Comparison of ENCODE assay signal across 15 cellular contexts in the genomic region with DNA sequence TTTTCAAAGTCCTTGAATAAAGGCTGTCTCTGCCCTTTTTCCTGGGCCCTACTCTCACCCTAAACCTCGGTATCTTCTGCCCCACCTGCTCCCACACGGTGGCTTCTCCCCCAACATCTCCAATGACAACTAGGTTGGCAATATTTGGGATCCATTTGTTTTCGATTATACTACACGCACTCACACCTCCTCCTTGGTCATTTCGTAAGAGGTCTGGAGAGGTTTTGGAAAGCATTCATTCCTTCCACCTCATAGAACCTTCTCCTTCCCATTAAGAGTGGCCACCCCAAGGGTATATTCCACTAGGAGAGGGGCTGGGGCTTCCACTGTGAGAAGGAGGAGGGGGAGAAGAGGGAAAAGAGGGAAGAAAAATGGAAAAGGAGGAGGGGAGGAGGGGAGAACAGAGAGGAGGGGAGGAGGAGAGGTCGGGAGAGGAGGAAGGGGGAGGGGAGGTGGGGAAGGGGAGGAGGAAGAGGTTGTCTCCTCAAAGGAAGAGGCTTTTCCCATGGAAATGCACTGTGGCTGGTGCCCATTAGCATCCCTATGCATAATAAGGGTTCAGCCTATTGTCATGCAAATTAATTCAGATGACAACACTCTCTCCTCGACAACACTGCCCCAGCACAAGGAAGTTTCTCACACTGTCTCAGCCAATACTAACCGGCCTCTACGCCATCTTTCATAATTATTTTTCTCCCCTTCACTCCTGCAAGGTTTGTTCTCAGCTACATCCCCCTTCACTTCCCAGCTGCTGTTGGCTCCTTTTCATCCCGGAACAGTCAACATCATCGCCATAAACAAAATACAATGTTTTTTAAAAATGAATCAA. TPM values are rescaled to one million over a fixed set of nuclear protein-coding genes. Genes with fewer than 3 reads are reported as not detected.
DNase-seq lines count a peak whose midpoint lies in the region; ATAC-seq and TF ChIP-seq lines count a peak whose summit lies in the region.
"Had no signal": no experiment of that assay in that cellular context is flagged by ENCODE, and none has a peak within 500 bp of the region (broad histone marks: within the 10 kb centered on the region; RNA-seq: fewer than 3 reads in every experiment).

No MANE protein-coding gene starts in this region.

- no peak overlapping the region for H2AK9ac ChIP-seq in IMR-90 (replicated peaks; ENCODE audit: low read depth, low read length, poor library complexity)

- intact Hi-C loops in IMR-90 (cut with micrococcal nuclease), result no loop called here

- BruUV-seq in IMR-90 (replicated peaks; lab: Mats Ljungman, UMichigan), result no TSS peak

- H2AK5ac ChIP-seq in IMR-90 (ENCODE audit: low read depth, low read length), result peak overlapping the region; percentile 1; the same call in 1 of the 2 replicates

- no peaks in the 10 kb centered on the region for H3K27me3 ChIP-seq in IMR-90 (ENCODE audit: control insufficient read depth, insufficient read depth, low read length)

- H3K9me1 ChIP-seq in IMR-90 (ENCODE audit: insufficient read depth, low read length), result peaks cover 9% of the 10 kb centered on the region

- H3K9ac ChIP-seq in IMR-90 (ENCODE audit: low read depth, low read length), result peak overlapping the region; percentile 1; the same call in 1 of the 2 replicates

- in situ Hi-C loops in IMR-90 (cut with MboI; ENCODE audit: low sequenced_read_pairs), result no loop called here

- H4K5ac ChIP-seq in IMR-90 (ENCODE audit: low read depth, low read length), result peak overlapping the region; percentile 26; the same call in 1 of the 2 replicates

- peak overlapping the region; percentile 38; the same call in 1 of the 2 replicates for H3K14ac ChIP-seq in IMR-90 (replicated peaks; ENCODE audit: low read depth, low read length)

- CTCF ChIA-PET in IMR-90 (lab: Yijun Ruan, JAX), result interaction anchor here (1.6 kb wide), 1 partner anchor 26 kb away, joined by 3 read pairs; no protein-coding TSS in a partner anchor

- peak overlapping the region; percentile 24; the same call in 1 of the 2 replicates for H2BK20ac ChIP-seq in IMR-90 (ENCODE audit: low read depth, low read length)

- TF ChIP-seq RAD21 in IMR-90 (IDR thresholded peaks at IDR 0.05; ENCODE audit: low read length), result no peak

- H3K4me3 ChIP-seq in IMR-90 (ENCODE audit: insufficient read depth, low read depth, low read length), result no peak overlapping the region
- H3K4me3 ChIP-seq: cardiac muscle cell, skin epidermis had no signal

- H3K18ac ChIP-seq in IMR-90 (ENCODE audit: low read depth, low read length), result peak overlapping the region; percentile 44

- H3K79me1 ChIP-seq in IMR-90 (ENCODE audit: low read depth in 1 of 2, low read length in 2 of 2), result no peaks in the 10 kb centered on the region

- no peak overlapping the region for H4K91ac ChIP-seq in IMR-90 (ENCODE audit: insufficient read depth, low read depth, low read length)

- peak overlapping the region; percentile 39; the same call in 1 of the 2 replicates for H3K4ac ChIP-seq in IMR-90 (ENCODE audit: low read depth, low read length)

- no peak overlapping the region for H3K23ac ChIP-seq in IMR-90 (ENCODE audit: low read depth, low read length)

- dilution Hi-C loops in IMR-90 (cut with HindIII; ENCODE audit: low sequenced_read_pairs, unreplicated experiment), result no loop called here

- 48 to 100% methylated on average over 1 to 3 of the region's 11 CpGs for WGBS in IMR-90 (ENCODE audit: extremely low coverage in 2 of 2, insufficient read length in 1 of 2), 2 experiments

- POLR2A ChIA-PET in IMR-90 (lab: Charles Lee; ENCODE audit: unreplicated experiment), result no interaction called here

- H3K27ac ChIP-seq in IMR-90 (ENCODE audit: insufficient read depth, low read length), result peak overlapping the region; percentile 55; the same call in 1 of the 2 replicates
- peak overlapping the region; percentile 88 for H3K27ac ChIP-seq in temporal lobe (ENCODE audit: low read depth, low read length)
- H3K27ac ChIP-seq: cardiac muscle cell had no signal

- H3K56ac ChIP-seq in IMR-90 (ENCODE audit: extremely low read depth, insufficient read depth, low read length), result no peak overlapping the region

- no peak overlapping the region for H2AFZ ChIP-seq in IMR-90 (replicated peaks; ENCODE audit: low read length, poor library complexity)

- peaks cover 10% of the 10 kb centered on the region for H3K4me1 ChIP-seq in IMR-90 (ENCODE audit: control insufficient read depth, insufficient read depth, low read length)

- H2BK5ac ChIP-seq in IMR-90 (ENCODE audit: low read depth, low read length, poor library complexity, severe bottlenecking), result no peak overlapping the region

- H2BK15ac ChIP-seq in IMR-90 (ENCODE audit: low read depth, low read length), result no peak overlapping the region

- no peaks in the 10 kb centered on the region for H3K9me3 ChIP-seq in IMR-90 (ENCODE audit: control insufficient read depth, insufficient read depth, low read length)

- no peaks in the 10 kb centered on the region for H3K36me3 ChIP-seq in IMR-90 (ENCODE audit: control insufficient read depth, insufficient read depth, low read length)
- H3K36me3 ChIP-seq: cardiac muscle cell had no signal

- peak overlapping the region; percentile 27; the same call in 1 of the 2 replicates for H3K4me2 ChIP-seq in IMR-90 (ENCODE audit: low read depth, low read length)

- DNase-seq in IMR-90 (no peak), astrocyte of the hippocampus (ENCODE audit: low read depth, low spot score) (peak; percentile 85), iPS-NIHi11 (ENCODE audit: low spot score) (peak; percentile 84), kidney glomerular epithelial cell (lab: John Stamatoyannopoulos, UW) (no peak), dedifferentiated amniotic fluid mesenchymal stem cell (ENCODE audit: extremely low spot score) (no peak)
- DNase-seq: activated B cell treated with CpG ODN at 0.5 μM for 24 hours; activated T-cell treated with anti-CD3 and anti-CD28 coated beads, Interleukin-2, amount 50 U/mL, for 24 hours; NCI-H226 had no signal

- H4K20me1 ChIP-seq in IMR-90 (ENCODE audit: insufficient read depth, low read length), result no peaks in the 10 kb centered on the region

- no peak for TF ChIP-seq CTCF in IMR-90 (conservative IDR thresholded peaks at IDR 0.05; ENCODE audit: low read depth, low read length)

- no peak for TF ChIP-seq POLR2A in IMR-90 (IDR thresholded peaks at IDR 0.05; ENCODE audit: low read depth, low read length)

- H4K8ac ChIP-seq in IMR-90 (ENCODE audit: low read depth in 2 of 2, low read length in 2 of 2), result peak overlapping the region in 1 of 2 experiments; percentile 27; a peak in 1 of 4 replicates

- 0 out of 2 replicates have a peak, but pooled peaks have one; percentile 8 for ATAC-seq in IMR-90 (ENCODE audit: low read depth)
- no peak for ATAC-seq in GM19452 (IDR thresholded peaks at IDR 0.05; ENCODE audit: unreplicated experiment)
- no peak for ATAC-seq in GM19351 (IDR thresholded peaks at IDR 0.05; ENCODE audit: unreplicated experiment)

- H2BK120ac ChIP-seq in IMR-90 (ENCODE audit: low read depth, low read length), result peak overlapping the region; percentile 21; the same call in 1 of the 2 replicates

TF ChIP-seq in IMR-90, 13 proteins besides CTCF, POLR2A, EP300 and RAD21:
- no peak for TF ChIP-seq MXI1 (IDR thresholded peaks at IDR 0.05; ENCODE audit: borderline replicate concordance, low read depth, low read length)
- no peak for TF ChIP-seq SMC3 (IDR thresholded peaks at IDR 0.05; ENCODE audit: low read depth, low read length)
- no peak for TF ChIP-seq CEBPB (IDR thresholded peaks at IDR 0.05; ENCODE audit: low read depth, low read length)
- TF ChIP-seq FOS (IDR thresholded peaks at IDR 0.05; ENCODE audit: low read depth, low read length), result no peak
- TF ChIP-seq, protein P1, sequence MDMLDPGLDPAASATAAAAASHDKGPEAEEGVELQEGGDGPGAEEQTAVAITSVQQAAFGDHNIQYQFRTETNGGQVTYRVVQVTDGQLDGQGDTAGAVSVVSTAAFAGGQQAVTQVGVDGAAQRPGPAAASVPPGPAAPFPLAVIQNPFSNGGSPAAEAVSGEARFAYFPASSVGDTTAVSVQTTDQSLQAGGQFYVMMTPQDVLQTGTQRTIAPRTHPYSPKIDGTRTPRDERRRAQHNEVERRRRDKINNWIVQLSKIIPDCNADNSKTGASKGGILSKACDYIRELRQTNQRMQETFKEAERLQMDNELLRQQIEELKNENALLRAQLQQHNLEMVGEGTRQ (IDR thresholded peaks at IDR 0.05; ENCODE audit: low read depth, low read length), result no peak
- no peak for TF ChIP-seq RFX5 (IDR thresholded peaks at IDR 0.05; ENCODE audit: low read depth, low read length)
- no peak for TF ChIP-seq RCOR1 (IDR thresholded peaks at IDR 0.05; ENCODE audit: insufficient replicate concordance, low read length)
- TF ChIP-seq MAZ (IDR thresholded peaks at IDR 0.05; ENCODE audit: borderline replicate concordance, low read depth, low read length), result no peak
- TF ChIP-seq CHD1 (IDR thresholded peaks at IDR 0.05; ENCODE audit: low read depth, low read length), result no peak
- TF ChIP-seq NFE2L2 (IDR thresholded peaks at IDR 0.05; ENCODE audit: low read depth, low read length), result no peak
- TF ChIP-seq MAFK (IDR thresholded peaks at IDR 0.05; ENCODE audit: low read depth, low read length), result no peak
- TF ChIP-seq, protein P2, sequence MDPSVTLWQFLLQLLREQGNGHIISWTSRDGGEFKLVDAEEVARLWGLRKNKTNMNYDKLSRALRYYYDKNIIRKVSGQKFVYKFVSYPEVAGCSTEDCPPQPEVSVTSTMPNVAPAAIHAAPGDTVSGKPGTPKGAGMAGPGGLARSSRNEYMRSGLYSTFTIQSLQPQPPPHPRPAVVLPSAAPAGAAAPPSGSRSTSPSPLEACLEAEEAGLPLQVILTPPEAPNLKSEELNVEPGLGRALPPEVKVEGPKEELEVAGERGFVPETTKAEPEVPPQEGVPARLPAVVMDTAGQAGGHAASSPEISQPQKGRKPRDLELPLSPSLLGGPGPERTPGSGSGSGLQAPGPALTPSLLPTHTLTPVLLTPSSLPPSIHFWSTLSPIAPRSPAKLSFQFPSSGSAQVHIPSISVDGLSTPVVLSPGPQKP (IDR thresholded peaks at IDR 0.05; ENCODE audit: borderline replicate concordance, low read depth, low read length), result no peak
TF ChIP-seq in IMR-90: peak in this region for 0.

RNA-seq across cellular contexts. Expression of a gene that starts 30.0 kb away (rescaled TPM):
- total RNA-seq in IMR-90 (2012; rRNA removed) (4.1 and 8.3 TPM in 2 replicates), temporal lobe (20.7 TPM)
- polyA plus RNA-seq in IMR-90 (2012; rRNA removed), result 12.7 and 17.6 TPM in 2 replicates
- 12.5 and 21.1 TPM in 2 replicates for polyA plus RNA-seq in IMR-90 (2012; cell fraction: cytosol; rRNA removed)
- polyA plus RNA-seq in IMR-90 (2012; cell fraction: nucleus; rRNA removed; ENCODE audit: low replicate concordance), result 31.6 and 43.9 TPM in 2 replicates
- total RNA-seq: lung microvascular endothelial cell had no signal
- polyA plus RNA-seq: IgD-negative memory B cell had no signal

Comparison
In these comparisons a context has a peak if more than half of its experiments do, and no peak if none do; other contexts are left out.
1. DNase-seq: peak in astrocyte of the hippocampus (single experiment) and iPS-NIHi11 (single experiment); none in IMR-90 (single experiment), kidney glomerular epithelial cell (single experiment) and dedifferentiated amniotic fluid mesenchymal stem cell (single experiment).